ENCODE assay signal across 22 cellular contexts in the genomic region with DNA sequence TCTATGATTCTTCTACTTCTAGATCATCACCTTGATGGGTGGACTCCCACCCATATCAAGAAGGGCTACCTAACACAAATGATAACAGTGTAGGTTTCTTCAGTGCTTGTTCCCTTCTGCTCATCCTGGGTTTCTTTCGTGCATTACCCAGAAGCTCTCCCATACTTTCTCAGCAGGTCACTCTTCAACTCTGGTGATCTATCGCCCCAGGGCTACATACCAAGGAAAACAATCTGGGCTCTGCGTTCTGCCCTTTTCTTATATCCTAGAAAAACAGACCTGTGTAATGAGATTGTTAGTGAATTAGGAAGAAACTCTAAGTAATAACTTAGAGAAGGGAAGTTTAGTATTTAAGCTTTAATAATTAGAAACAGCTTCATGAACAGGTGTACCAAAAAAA.
DNase-seq lines count a peak whose midpoint lies in the region; ATAC-seq and FAIRE-seq lines count a peak whose summit lies in the region.
"Had no signal": no experiment of that assay in that cellular context is flagged by ENCODE, and none has a peak within 500 bp of the region (broad histone marks: within the 10 kb centered on the region; RNA-seq: fewer than 3 reads in every experiment).

No MANE protein-coding gene starts in this region.

- H2BK120ac ChIP-seq in mesendoderm (ENCODE audit: low read depth, low read length): no peak overlapping the region

- H3K23ac ChIP-seq in mesendoderm (ENCODE audit: low read length): no peak overlapping the region

- no peak overlapping the region for H3K4me3 Mint-ChIP-seq in activated CD8-positive, alpha-beta memory T cell treated with anti-CD3 and anti-CD28 coated beads, Interleukin-2, amount 10 ng/mL, durations not matched to agents 7 days and 5 days
- H3K4me3 Mint-ChIP-seq: B cell; CD4-positive, alpha-beta T cell; CD8-positive, alpha-beta T cell had no signal

- WGBS in mesendoderm (ENCODE audit: extremely low coverage, insufficient coverage, low lambda C conversion rate): no CpG with 5 or more reads among the region's 3 CpGs

- no peak overlapping the region for H3K27ac ChIP-seq in mesendoderm (ENCODE audit: low read depth, low read length)
- H3K27ac ChIP-seq: 22Rv1; A549; BLaER1 treated with 17β-estradiol and CSF1 and Interleukin-3, amounts not matched to agents 10 nM and 100 nM; C4-2B had no signal

- CTCF ChIA-PET in activated CD8-positive, alpha-beta memory T cell treated with anti-CD3 and anti-CD28 coated beads, Interleukin-2, amount 10 ng/mL, durations not matched to agents 7 days and 5 days (lab: Charles Lee): no interaction called here

- DNase-seq in ELF-1 (ENCODE audit: low read depth, low spot score) (peak; percentile 66), SK-MEL-5 (ENCODE audit: low read depth, low spot score) (peak; percentile 13), mesendoderm (peak; percentile 19), RCC 7860 (ENCODE audit: low spot score) (no peak), NCI-H1436 treated with DMSO at 0.1 percent for 48 hours (lab: John Stamatoyannopoulos, UW) (no peak)
- no peak for DNase-seq in activated CD8-positive, alpha-beta memory T cell treated with anti-CD3 and anti-CD28 coated beads, Interleukin-2, amount 10 ng/mL, durations not matched to agents 7 days and 5 days
- DNase-seq: AML-193; Caco-2; Calu3; CD4-positive, alpha-beta T cell; CD8-positive, alpha-beta T cell; DMS79 treated with DMSO at 0.1 percent for 48 hours; GDM1 had no signal

- no peak overlapping the region for H3K56ac ChIP-seq in mesendoderm (ENCODE audit: low read length)

- no peak overlapping the region for H3K4me3 ChIP-seq in mesendoderm (ENCODE audit: low read length)
- H3K4me3 ChIP-seq: A549; BLaER1 treated with 17β-estradiol and CSF1 and Interleukin-3, amounts not matched to agents 10 nM and 100 nM; GM12878 had no signal

- no peaks in the 10 kb centered on the region for H3K79me2 ChIP-seq in mesendoderm (ENCODE audit: control insufficient read depth, insufficient read depth, low read length)

- H3K4me2 ChIP-seq in mesendoderm (ENCODE audit: low read length): no peak overlapping the region
- H3K4me2 ChIP-seq: A549; BLaER1 treated with 17β-estradiol and CSF1 and Interleukin-3, amounts not matched to agents 10 nM and 100 nM had no signal

- H2BK5ac ChIP-seq in mesendoderm (ENCODE audit: low read length): no peak overlapping the region

- ATAC-seq in activated CD8-positive, alpha-beta memory T cell treated with anti-CD3 and anti-CD28 coated beads, Interleukin-2, amount 10 ng/mL, durations not matched to agents 7 days and 5 days: no peak
- ATAC-seq: A549; CD8-positive, alpha-beta T cell; GM12878 had no signal

- H3K9ac ChIP-seq in mesendoderm (ENCODE audit: low read length): no peak overlapping the region
- H3K9ac ChIP-seq: BLaER1 treated with 17β-estradiol and CSF1 and Interleukin-3, amounts not matched to agents 10 nM and 100 nM had no signal

- no peaks in the 10 kb centered on the region for H3K79me1 ChIP-seq in mesendoderm (ENCODE audit: low read length)

- no peaks in the 10 kb centered on the region for H3K27me3 Mint-ChIP-seq in activated CD8-positive, alpha-beta memory T cell treated with anti-CD3 and anti-CD28 coated beads, Interleukin-2, amount 10 ng/mL, durations not matched to agents 7 days and 5 days
- H3K27me3 Mint-ChIP-seq: B cell; CD4-positive, alpha-beta T cell had no signal

- no peak for FAIRE-seq in RCC 7860 (lab: Jason Lieb, UNC)
- FAIRE-seq: A549, D721Med, GM12878, GM12892, GM18507 had no signal

- no peak overlapping the region for H3K4ac ChIP-seq in mesendoderm (ENCODE audit: low read depth, low read length)

- H3K36me3 Mint-ChIP-seq in activated CD8-positive, alpha-beta memory T cell treated with anti-CD3 and anti-CD28 coated beads, Interleukin-2, amount 10 ng/mL, durations not matched to agents 7 days and 5 days: no peaks in the 10 kb centered on the region
- H3K36me3 Mint-ChIP-seq: CD8-positive, alpha-beta T cell had no signal

- in situ Hi-C loops in SK-MEL-5 (cut with HindIII; ENCODE audit: low pct_unique_long_range_greater_than_20kb, low sequenced_read_pairs): no loop called here

- no peak overlapping the region for H3K27ac Mint-ChIP-seq in activated CD8-positive, alpha-beta memory T cell treated with anti-CD3 and anti-CD28 coated beads, Interleukin-2, amount 10 ng/mL, durations not matched to agents 7 days and 5 days
- H3K27ac Mint-ChIP-seq: B cell; CD4-positive, alpha-beta T cell; CD8-positive, alpha-beta T cell had no signal

- no peak overlapping the region for H4K8ac ChIP-seq in mesendoderm (ENCODE audit: low read depth, low read length)

- no peaks in the 10 kb centered on the region for H3K4me1 ChIP-seq in mesendoderm (ENCODE audit: control insufficient read depth, low read depth, low read length)
- H3K4me1 ChIP-seq: A549, Caco-2 had no signal

- no peaks in the 10 kb centered on the region for H3K27me3 ChIP-seq in mesendoderm (ENCODE audit: insufficient read depth, low read length, poor library complexity)
- H3K27me3 ChIP-seq: BLaER1 treated with 17β-estradiol and CSF1 and Interleukin-3, amounts not matched to agents 10 nM and 100 nM had no signal

- H3K18ac ChIP-seq in mesendoderm (ENCODE audit: low read length): no peak overlapping the region

- no peaks in the 10 kb centered on the region for H3K4me1 Mint-ChIP-seq in activated CD8-positive, alpha-beta memory T cell treated with anti-CD3 and anti-CD28 coated beads, Interleukin-2, amount 10 ng/mL, durations not matched to agents 7 days and 5 days
- H3K4me1 Mint-ChIP-seq: B cell had no signal

- no peak overlapping the region for H2BK15ac ChIP-seq in mesendoderm (replicated peaks; ENCODE audit: low read depth)

- H2AK5ac ChIP-seq in mesendoderm (ENCODE audit: low read length): no peak overlapping the region

- no peak overlapping the region for H4K5ac ChIP-seq in mesendoderm (ENCODE audit: low read length)

- H3K9me3 Mint-ChIP-seq in activated CD8-positive, alpha-beta memory T cell treated with anti-CD3 and anti-CD28 coated beads, Interleukin-2, amount 10 ng/mL, durations not matched to agents 7 days and 5 days (ENCODE audit: low read depth): no peaks in the 10 kb centered on the region

- H3K36me3 ChIP-seq in mesendoderm (ENCODE audit: control insufficient read depth, insufficient read depth, low read length): no peaks in the 10 kb centered on the region
- H3K36me3 ChIP-seq: BLaER1 treated with 17β-estradiol and CSF1 and Interleukin-3, amounts not matched to agents 10 nM and 100 nM had no signal

Comparison
In these comparisons a context has a peak if more than half of its experiments do, and no peak if none do; other contexts are left out.
1. DNase-seq: peak in ELF-1 (single experiment), SK-MEL-5 (single experiment) and mesendoderm (single experiment); none in RCC 7860 (single experiment), NCI-H1436 treated with DMSO at 0.1 percent for 48 hours (single experiment) and activated CD8-positive, alpha-beta memory T cell treated with anti-CD3 and anti-CD28 coated beads, Interleukin-2, amount 10 ng/mL, durations not matched to agents 7 days and 5 days (single experiment).